Comparison of ENCODE assay signal across 25 cellular contexts in the genomic region with DNA sequence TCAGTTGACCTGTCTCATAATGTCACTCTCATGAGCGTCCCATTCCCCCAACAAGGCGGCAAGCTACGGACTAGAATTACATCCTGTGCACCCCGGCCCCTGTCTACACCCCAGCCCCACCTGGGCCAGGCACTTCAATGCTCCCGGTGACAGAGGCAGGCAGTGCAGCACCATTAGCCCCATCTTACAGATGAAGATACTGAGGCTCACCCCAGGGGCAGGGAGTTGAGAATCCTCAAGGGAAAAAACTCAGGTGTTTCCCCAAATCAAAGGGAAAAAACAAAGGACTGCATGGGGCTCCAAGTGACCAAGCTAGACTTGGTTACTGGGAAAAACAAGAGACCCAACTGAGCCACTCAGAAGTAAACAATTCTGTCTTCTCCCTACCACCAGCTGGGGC.
"Had no signal": no experiment of that assay in that cellular context is flagged by ENCODE, and none has a peak within 500 bp of the region (broad histone marks: within the 10 kb centered on the region; RNA-seq: fewer than 3 reads in every experiment).

No MANE protein-coding gene starts in this region.

- H3K27ac Mint-ChIP-seq: activated CD8-positive, alpha-beta memory T cell treated with anti-CD3 and anti-CD28 coated beads, Interleukin-2, amount 10 ng/mL, durations not matched to agents 7 days and 5 days; activated naive CD4-positive, alpha-beta T cell treated with anti-CD3 and anti-CD28 coated beads, Interleukin-2, amount 50 U/mL, for 24 hours; activated T-cell treated with anti-CD3 and anti-CD28 coated beads, Interleukin-2, amount 50 U/mL, for 24 hours; activated T-helper 1 cell treated with anti-CD3 and anti-CD28 coated beads, Interleukin-12 subunit alpha, Interleukin-12 subunit beta, Interleukin-2, Interleukin-4 antibody, amounts not matched to agents 30 ng/mL and 10 ng/mL and 1 ng/mL, durations not matched to agents 14 hours and 24 hours and 36 hours had no signal

- H3K4me3 Mint-ChIP-seq: activated CD8-positive, alpha-beta memory T cell treated with anti-CD3 and anti-CD28 coated beads, Interleukin-2, amount 10 ng/mL, durations not matched to agents 7 days and 5 days; activated naive CD4-positive, alpha-beta T cell treated with anti-CD3 and anti-CD28 coated beads, Interleukin-2, amount 50 U/mL, for 24 hours; activated T-cell treated with anti-CD3 and anti-CD28 coated beads, Interleukin-2, amount 50 U/mL, for 24 hours; activated T-helper 1 cell treated with anti-CD3 and anti-CD28 coated beads, Interleukin-12 subunit alpha, Interleukin-12 subunit beta, Interleukin-2, Interleukin-4 antibody, amounts not matched to agents 30 ng/mL and 10 ng/mL and 1 ng/mL, durations not matched to agents 14 hours and 24 hours and 36 hours; central memory CD8-positive, alpha-beta T cell had no signal

- ATAC-seq: activated CD4-positive, CD25-positive, alpha-beta regulatory T cell treated with anti-CD3 and anti-CD28 coated beads, Interleukin-2, amount 50 U/mL, for 24 hours; activated CD8-positive, alpha-beta memory T cell treated with anti-CD3 and anti-CD28 coated beads, Interleukin-2, amount 10 ng/mL, durations not matched to agents 7 days and 5 days; body of pancreas had no signal

- H3K4me2 ChIP-seq: SK-N-SH had no signal

- H3K4me3 ChIP-seq: body of pancreas, SJCRH30 had no signal

- DNase-seq: activated CD4-positive, alpha-beta T cell treated with anti-CD3 and anti-CD28 coated beads for 4 hours; activated CD4-positive, alpha-beta T cell treated with anti-CD3 and anti-CD28 coated beads, Interleukin-2, amount 50 U/mL, for 4 hours; activated CD8-positive, alpha-beta memory T cell treated with anti-CD3 and anti-CD28 coated beads, Interleukin-2, amount 10 ng/mL, durations not matched to agents 7 days and 5 days; activated effector memory CD4-positive, alpha-beta T cell treated with Interleukin-2 at 50 U/mL for 16 hours; activated naive CD4-positive, alpha-beta T cell; activated T-cell treated with anti-CD3 and anti-CD28 coated beads, Interleukin-2, amount 50 U/mL, for 24 hours; amniotic stem cell; body of pancreas; Karpas-422; NCI-H1048; NCI-H146; NCI-H187 treated with DMSO at 0.1 percent for 48 hours; NCI-H2081 treated with DMSO at 0.1 percent for 48 hours; NCI-H446; NCI-H524; Right ventricle myocardium superior; SJCRH30; SK-N-SH; T-helper 1 cell; WERI-Rb-1 had no signal

- H3K9me3 ChIP-seq: ascending aorta, body of pancreas, SJCRH30, SK-N-SH had no signal

- H3K36me3 ChIP-seq: ascending aorta, SJCRH30 had no signal

- H3K9ac ChIP-seq: SK-N-SH had no signal

- H3K27ac ChIP-seq: ascending aorta, body of pancreas, SJCRH30, WERI-Rb-1 had no signal

- H3K36me3 Mint-ChIP-seq: activated CD8-positive, alpha-beta memory T cell treated with anti-CD3 and anti-CD28 coated beads, Interleukin-2, amount 10 ng/mL, durations not matched to agents 7 days and 5 days; activated naive CD4-positive, alpha-beta T cell treated with anti-CD3 and anti-CD28 coated beads, Interleukin-2, amount 50 U/mL, for 24 hours had no signal

- H3K9me3 Mint-ChIP-seq: activated naive CD4-positive, alpha-beta T cell treated with anti-CD3 and anti-CD28 coated beads, Interleukin-2, amount 50 U/mL, for 24 hours; activated T-cell treated with anti-CD3 and anti-CD28 coated beads, Interleukin-2, amount 50 U/mL, for 24 hours; activated T-helper 1 cell treated with anti-CD3 and anti-CD28 coated beads, Interleukin-12 subunit alpha, Interleukin-12 subunit beta, Interleukin-2, Interleukin-4 antibody, amounts not matched to agents 30 ng/mL and 10 ng/mL and 1 ng/mL, durations not matched to agents 14 hours and 24 hours and 36 hours; central memory CD8-positive, alpha-beta T cell had no signal

- H3K27me3 ChIP-seq: ascending aorta, body of pancreas, SJCRH30 had no signal
